Comparison of ENCODE assay signal across 15 cellular contexts in genomic region chr11:1878134-1879031, GRCh38. TPM values are rescaled to one million over a fixed set of nuclear protein-coding genes. Genes with fewer than 3 reads are reported as not detected.
DNase-seq lines count a peak whose midpoint lies in the region; ATAC-seq and TF ChIP-seq lines count a peak whose summit lies in the region.
"Had no signal": no experiment of that assay in that cellular context is flagged by ENCODE, and none has a peak within 500 bp of the region (broad histone marks: within the 10 kb centered on the region; RNA-seq: fewer than 3 reads in every experiment).

No MANE protein-coding gene starts in this region.

- H3K36me3 ChIP-seq in neutrophil: peaks cover 90% of the 10 kb centered on the region
- no peaks in the 10 kb centered on the region for H3K36me3 ChIP-seq in transverse colon

- ATAC-seq in activated CD8-positive, alpha-beta T cell treated with anti-CD3 and anti-CD28 coated beads for 36 hours: no peak
- no peak for ATAC-seq in activated CD8-positive, alpha-beta T cell treated with anti-CD3 and anti-CD28 coated beads, Interleukin-2, amount 10 ng/mL, durations not matched to agents 7 days and 5 days
- ATAC-seq in GM21526 (IDR thresholded peaks at IDR 0.05; ENCODE audit: low FRiP score, unreplicated experiment) (no peak), GM18909 (IDR thresholded peaks at IDR 0.05; ENCODE audit: poor library complexity, unreplicated experiment) (no peak)
- ATAC-seq: A549, GM23338, left colon had no signal

- H3K27me3 Mint-ChIP-seq in activated CD8-positive, alpha-beta T cell treated with anti-CD3 and anti-CD28 coated beads for 36 hours: no peaks in the 10 kb centered on the region
- H3K27me3 Mint-ChIP-seq in activated CD8-positive, alpha-beta T cell treated with anti-CD3 and anti-CD28 coated beads, Interleukin-2, amount 10 ng/mL, durations not matched to agents 7 days and 5 days (ENCODE audit: low read depth): no peaks in the 10 kb centered on the region

- H3K4me3 ChIP-seq in fibroblast of villous mesenchyme (ENCODE audit: low read depth, low read length) (no peak overlapping the region), neutrophil (ENCODE audit: low read depth in 1 of 2, low read length in 1 of 2) (no peak overlapping the region), transverse colon (no peak overlapping the region)
- H3K4me3 ChIP-seq: A549, GM23338 had no signal

- no peak overlapping the region for H3K4me3 Mint-ChIP-seq in activated CD8-positive, alpha-beta T cell treated with anti-CD3 and anti-CD28 coated beads for 36 hours
- no peak overlapping the region for H3K4me3 Mint-ChIP-seq in activated CD8-positive, alpha-beta T cell treated with anti-CD3 and anti-CD28 coated beads, Interleukin-2, amount 10 ng/mL, durations not matched to agents 7 days and 5 days
- H3K4me3 Mint-ChIP-seq: GM23338 had no signal

- peak; percentile 2 for DNase-seq in activated CD8-positive, alpha-beta T cell treated with anti-CD3 and anti-CD28 coated beads for 36 hours
- no peak for DNase-seq in activated CD8-positive, alpha-beta T cell treated with anti-CD3 and anti-CD28 coated beads, Interleukin-2, amount 10 ng/mL, durations not matched to agents 7 days and 5 days
- DNase-seq in fibroblast of villous mesenchyme (ENCODE audit: low read depth): peak; percentile 87
- no peak for DNase-seq in transverse colon
- no peak for DNase-seq in DMS53 treated with DMSO at 0.1 percent for 48 hours (lab: John Stamatoyannopoulos, UW; ENCODE audit: unreplicated experiment)
- DNase-seq: DMS 273 treated with DMSO at 0.1 percent for 48 hours; effector CD8-positive, alpha-beta T cell; left colon had no signal

- CTCF ChIA-PET in activated CD8-positive, alpha-beta T cell treated with anti-CD3 and anti-CD28 coated beads for 36 hours (lab: Charles Lee): interaction anchor here (0.9 to 1.7 kb wide), 3 partner anchors 11 to 185 kb away, joined by 3 to 4 read pairs (median 3); no protein-coding TSS in a partner anchor
- CTCF ChIA-PET in activated CD8-positive, alpha-beta T cell treated with anti-CD3 and anti-CD28 coated beads, Interleukin-2, amount 10 ng/mL, durations not matched to agents 7 days and 5 days (lab: Charles Lee): no interaction called here

- no peaks in the 10 kb centered on the region for H3K36me3 Mint-ChIP-seq in activated CD8-positive, alpha-beta T cell treated with anti-CD3 and anti-CD28 coated beads for 36 hours (ENCODE audit: low read depth)
- no peaks in the 10 kb centered on the region for H3K36me3 Mint-ChIP-seq in activated CD8-positive, alpha-beta T cell treated with anti-CD3 and anti-CD28 coated beads, Interleukin-2, amount 10 ng/mL, durations not matched to agents 7 days and 5 days (ENCODE audit: low read depth)

- peaks cover 17% of the 10 kb centered on the region for H3K4me1 Mint-ChIP-seq in activated CD8-positive, alpha-beta T cell treated with anti-CD3 and anti-CD28 coated beads for 36 hours (ENCODE audit: low read depth)
- H3K4me1 Mint-ChIP-seq in activated CD8-positive, alpha-beta T cell treated with anti-CD3 and anti-CD28 coated beads, Interleukin-2, amount 10 ng/mL, durations not matched to agents 7 days and 5 days (ENCODE audit: low read depth): peaks cover 21% of the 10 kb centered on the region
- H3K4me1 Mint-ChIP-seq: GM23338 had no signal

- peaks cover 45 to 85% of the 10 kb centered on the region in 2 experiments for H3K4me1 ChIP-seq in neutrophil (ENCODE audit: control insufficient read depth in 1 of 2, insufficient read depth in 1 of 2, low read depth in 1 of 2, low read length in 1 of 2)
- H3K4me1 ChIP-seq in transverse colon: peaks cover 0 to 66% (median 17%) of the 10 kb centered on the region in 4 donors
- H3K4me1 ChIP-seq: parathyroid adenoma had no signal

- H3K27ac ChIP-seq in neutrophil: peak overlapping the region; percentile 23
- peak overlapping the region; percentile 60 to 74 (median 67) for H3K27ac ChIP-seq in transverse colon
- H3K27ac ChIP-seq: A549, parathyroid adenoma had no signal

- H3K27me3 ChIP-seq in neutrophil (no peaks in the 10 kb centered on the region), transverse colon (no peaks in the 10 kb centered on the region)

- WGBS in transverse colon (ENCODE audit: low coverage in 1 of 2), 2 donors: 83% methylated on average over 23 of the region's 30 CpGs; no CpG with 5 or more reads in 1 of the 2 donors

- intact Hi-C loops in activated CD8-positive, alpha-beta T cell treated with anti-CD3 and anti-CD28 coated beads for 36 hours (cut with micrococcal nuclease): no loop called here
- intact Hi-C loops in transverse colon (cut with DNase I; ENCODE audit: low total_unique reads): no loop called here

- in situ Hi-C loops in transverse colon (cut with MboI; ENCODE audit: low pct_ligation_motif_present in 1 of 4, low pct_unique_long_range_greater_than_20kb in 1 of 4, low sequenced_read_pairs in 3 of 4): no loop called here

- POLR2A ChIA-PET in activated CD8-positive, alpha-beta T cell treated with anti-CD3 and anti-CD28 coated beads for 36 hours (lab: Charles Lee): interaction anchor here (0.9 to 1.0 kb wide), 2 partner anchors 12 to 43 kb away, joined by 3 read pairs; no protein-coding TSS in a partner anchor
- POLR2A ChIA-PET in activated CD8-positive, alpha-beta T cell treated with anti-CD3 and anti-CD28 coated beads, Interleukin-2, amount 10 ng/mL, durations not matched to agents 7 days and 5 days (lab: Charles Lee): interaction anchor here (0.9 kb wide), 1 partner anchor 44 kb away, joined by 3 read pairs; no protein-coding TSS in a partner anchor

- H3K27ac Mint-ChIP-seq in activated CD8-positive, alpha-beta T cell treated with anti-CD3 and anti-CD28 coated beads for 36 hours: no peak overlapping the region
- no peak overlapping the region for H3K27ac Mint-ChIP-seq in activated CD8-positive, alpha-beta T cell treated with anti-CD3 and anti-CD28 coated beads, Interleukin-2, amount 10 ng/mL, durations not matched to agents 7 days and 5 days
- H3K27ac Mint-ChIP-seq: GM23338 had no signal

- TF ChIP-seq CTCF in activated CD8-positive, alpha-beta T cell treated with anti-CD3 and anti-CD28 coated beads for 36 hours (IDR thresholded peaks at IDR 0.05): no peak
- TF ChIP-seq CTCF in fibroblast of villous mesenchyme (IDR thresholded peaks at IDR 0.05; ENCODE audit: insufficient read depth, low read depth, low read length) (no peak), neutrophil (IDR thresholded peaks at IDR 0.05) (no peak), transverse colon (IDR thresholded peaks at IDR 0.05) (no peak)

- TF ChIP-seq EP300 in transverse colon (IDR thresholded peaks at IDR 0.05; ENCODE audit: low read depth): no peak

- H3K9me3 ChIP-seq in neutrophil (no peaks in the 10 kb centered on the region), transverse colon (no peaks in the 10 kb centered on the region)
- H3K9me3 ChIP-seq: A549 had no signal

- no peak for TF ChIP-seq POLR2A in transverse colon (IDR thresholded peaks at IDR 0.05)

- H3K9me3 Mint-ChIP-seq in activated CD8-positive, alpha-beta T cell treated with anti-CD3 and anti-CD28 coated beads for 36 hours: no peaks in the 10 kb centered on the region
- H3K9me3 Mint-ChIP-seq in activated CD8-positive, alpha-beta T cell treated with anti-CD3 and anti-CD28 coated beads, Interleukin-2, amount 10 ng/mL, durations not matched to agents 7 days and 5 days (ENCODE audit: insufficient read depth): no peaks in the 10 kb centered on the region
- H3K9me3 Mint-ChIP-seq: GM23338 had no signal

RNA-seq across cellular contexts. Expression of gene PRR33, which starts 13.3 kb away (rescaled TPM):
- total RNA-seq in activated CD8-positive, alpha-beta T cell treated with anti-CD3 and anti-CD28 coated beads for 36 hours: under 1 TPM; 0.16 to 0.20 TPM
- total RNA-seq in activated CD8-positive, alpha-beta T cell treated with anti-CD3 and anti-CD28 coated beads, Interleukin-2, amount 10 ng/mL, durations not matched to agents 7 days and 5 days: under 1 TPM in 1 of 2 experiments, not detected in 1; 0.08 TPM
- total RNA-seq in fibroblast of villous mesenchyme (not detected in 2 replicates), transverse colon (not detected)
- total RNA-seq: GM23338, left colon had no signal

RNA-seq across cellular contexts. Expression of gene LSP1, which starts 25.5 kb away (rescaled TPM):
- total RNA-seq in activated CD8-positive, alpha-beta T cell treated with anti-CD3 and anti-CD28 coated beads for 36 hours: 100 to 1,000 TPM; 247 to 251 TPM
- total RNA-seq in activated CD8-positive, alpha-beta T cell treated with anti-CD3 and anti-CD28 coated beads, Interleukin-2, amount 10 ng/mL, durations not matched to agents 7 days and 5 days: 100 to 1,000 TPM; 463 to 477 TPM
- total RNA-seq in fibroblast of villous mesenchyme: 0.32 TPM in 1 of 2 replicates, not detected in the other
- total RNA-seq in transverse colon: 10 to 100 TPM; 12.3 to 69.6 (median 23.2) TPM
- total RNA-seq: GM23338 had no signal

RNA-seq across cellular contexts. Expression of gene TNNI2, which starts 39.6 kb away (rescaled TPM):
- total RNA-seq in activated CD8-positive, alpha-beta T cell treated with anti-CD3 and anti-CD28 coated beads for 36 hours: under 1 TPM in 1 of 2 experiments, not detected in 1; 0.92 TPM
- under 1 TPM in 1 of 2 experiments, not detected in 1; 0.50 TPM for total RNA-seq in activated CD8-positive, alpha-beta T cell treated with anti-CD3 and anti-CD28 coated beads, Interleukin-2, amount 10 ng/mL, durations not matched to agents 7 days and 5 days
- total RNA-seq in fibroblast of villous mesenchyme: not detected in 2 replicates
- total RNA-seq in transverse colon: 10 to 100 TPM in 1 of 4 donors, 1 to 10 TPM in 1, not detected in 2; 3.5 to 35.9 TPM
- total RNA-seq: GM23338 had no signal

RNA-seq across cellular contexts. Expression of gene TNNT3, which starts 41.1 kb away (rescaled TPM):
- total RNA-seq in activated CD8-positive, alpha-beta T cell treated with anti-CD3 and anti-CD28 coated beads for 36 hours: 1 to 10 TPM; 4.9 to 5.4 TPM
- 1 to 10 TPM; 2.6 to 2.8 TPM for total RNA-seq in activated CD8-positive, alpha-beta T cell treated with anti-CD3 and anti-CD28 coated beads, Interleukin-2, amount 10 ng/mL, durations not matched to agents 7 days and 5 days
- not detected in 2 replicates for total RNA-seq in fibroblast of villous mesenchyme
- total RNA-seq in transverse colon: 1 to 10 TPM in 2 of 4 donors, not detected in 2; 1.9 to 3.3 TPM
- total RNA-seq: GM23338 had no signal

RNA-seq across cellular contexts. Expression of gene SYT8, which starts 43.6 kb away (rescaled TPM):
- not detected for total RNA-seq in activated CD8-positive, alpha-beta T cell treated with anti-CD3 and anti-CD28 coated beads for 36 hours
- total RNA-seq in activated CD8-positive, alpha-beta T cell treated with anti-CD3 and anti-CD28 coated beads, Interleukin-2, amount 10 ng/mL, durations not matched to agents 7 days and 5 days: not detected
- total RNA-seq in fibroblast of villous mesenchyme (under 0.01 TPM in 1 of 2 replicates, not detected in the other), transverse colon (1 to 10 TPM in 2 of 4 donors, not detected in 2; 1.4 to 4.1 TPM)
- total RNA-seq: activated CD8-positive, alpha-beta memory T cell treated with anti-CD3 and anti-CD28 coated beads for 36 hours; GM23338 had no signal

Comparison
In these comparisons a context has a peak if more than half of its experiments do, and no peak if none do; other contexts are left out.
1. DNase-seq: peak in activated CD8-positive, alpha-beta T cell treated with anti-CD3 and anti-CD28 coated beads for 36 hours (single experiment) and fibroblast of villous mesenchyme (single experiment); none in activated CD8-positive, alpha-beta T cell treated with anti-CD3 and anti-CD28 coated beads, Interleukin-2, amount 10 ng/mL, durations not matched to agents 7 days and 5 days (single experiment), transverse colon (single experiment) and DMS53 treated with DMSO at 0.1 percent for 48 hours (single experiment).
2. RNA of gene LSP1, which starts 25.5 kb away (total RNA-seq): 463 to 477 TPM in activated CD8-positive, alpha-beta T cell treated with anti-CD3 and anti-CD28 coated beads, Interleukin-2, amount 10 ng/mL, durations not matched to agents 7 days and 5 days, 247 to 251 TPM in activated CD8-positive, alpha-beta T cell treated with anti-CD3 and anti-CD28 coated beads for 36 hours and 12.3 to 69.6 TPM in transverse colon; 0.32 TPM in fibroblast of villous mesenchyme; every median in the first group is over 10 times any median in the second.